Comparison of ENCODE assay signal across 8 cellular contexts in genomic region chr15:88918738-88919137, GRCh38. TPM values are rescaled to one million over a fixed set of nuclear protein-coding genes. Genes with fewer than 3 reads are reported as not detected.
DNase-seq lines count a peak whose midpoint lies in the region; ATAC-seq and TF ChIP-seq lines count a peak whose summit lies in the region.

No MANE protein-coding gene starts in this region.

- peak; percentile 79 for ATAC-seq in GM19463 (IDR thresholded peaks at IDR 0.05; ENCODE audit: unreplicated experiment)

- peak overlapping the region; percentile 62 for H3K27ac Mint-ChIP-seq in MCF 10A (ENCODE audit: low read depth, unreplicated experiment)

- no peak overlapping the region for H3K4me3 ChIP-seq in retinal pigment epithelial cell (ENCODE audit: low read length)

- peak overlapping the region; percentile 20 for H3K4me3 Mint-ChIP-seq in MCF 10A (ENCODE audit: unreplicated experiment)

- POLR2A ChIA-PET in MCF 10A (lab: Yijun Ruan, JAX) (interaction anchor here (0.6 to 1.7 kb wide), 2 partner anchors 170 to 294 kb away, joined by 3 read pairs; partner anchors contain the start of gene ABHD2), GM10248 (lab: Yijun Ruan, JAX) (no interaction called here)

- intact Hi-C loops in MCF 10A (cut with micrococcal nuclease) = no loop called here

- H3K4me1 Mint-ChIP-seq in MCF 10A (ENCODE audit: insufficient read depth, unreplicated experiment) = peaks cover 38% of the 10 kb centered on the region

- H3K27me3 Mint-ChIP-seq in MCF 10A (ENCODE audit: insufficient read depth, unreplicated experiment) = no peaks in the 10 kb centered on the region

- no TSS peak for BruUV-seq in MCF 10A (replicated peaks; lab: Mats Ljungman, UMichigan)

- CTCF ChIA-PET in MCF 10A (lab: Yijun Ruan, JAX) (interaction anchor here (7.7 kb wide), 1 partner anchor 15 kb away, joined by 64 read pairs; no protein-coding TSS in a partner anchor), GM10248 (lab: Yijun Ruan, JAX) (interaction anchor here (1.3 kb wide), 1 partner anchor 8 kb away, joined by 3 read pairs; no protein-coding TSS in a partner anchor)

- TF ChIP-seq CTCF in MCF 10A (IDR thresholded peaks at IDR 0.05; ENCODE audit: unreplicated experiment) = no peak
- no peak for TF ChIP-seq CTCF in retinal pigment epithelial cell (conservative IDR thresholded peaks at IDR 0.05; ENCODE audit: low read depth, low read length)
- no peak for TF ChIP-seq CTCF in GM10248 (IDR thresholded peaks at IDR 0.05; ENCODE audit: control extremely low read depth, extremely low read depth, low read depth, missing control alignments)

- DNase-seq in AG08396 (ENCODE audit: low spot score) (peak; percentile 88), NCI-H1105 treated with DMSO at 0.1 percent for 48 hours (lab: John Stamatoyannopoulos, UW) (peak; percentile 20), MCF 10A (ENCODE audit: unreplicated experiment) (peak; percentile 98), retinal pigment epithelial cell (ENCODE audit: low read depth) (peak; percentile 99), COR-L47 (lab: John Stamatoyannopoulos, UW) (no peak), NCI-H446 treated with DMSO at 0.1 percent for 48 hours (lab: John Stamatoyannopoulos, UW) (no peak), GM10248 (ENCODE audit: extremely low spot score) (no peak)

- no peaks in the 10 kb centered on the region for H3K9me3 Mint-ChIP-seq in MCF 10A (ENCODE audit: unreplicated experiment)

- H3K36me3 Mint-ChIP-seq in MCF 10A (ENCODE audit: insufficient read depth, unreplicated experiment) = peaks cover 6% of the 10 kb centered on the region

RNA-seq across cellular contexts. Expression of gene MFGE8, which starts 5.6 kb away (rescaled TPM):
- total RNA-seq in MCF 10A (2022) = 207 and 254 TPM in 2 replicates

RNA-seq across cellular contexts. Expression of gene HAPLN3, which starts 23.4 kb away (rescaled TPM):
- 4.1 and 5.0 TPM in 2 replicates for total RNA-seq in MCF 10A (2022)

Comparison
In these comparisons a context has a peak if more than half of its experiments do, and no peak if none do; other contexts are left out.
1. DNase-seq: peak in AG08396 (single experiment), NCI-H1105 treated with DMSO at 0.1 percent for 48 hours (single experiment), MCF 10A (single experiment) and retinal pigment epithelial cell (single experiment); none in COR-L47 (single experiment), NCI-H446 treated with DMSO at 0.1 percent for 48 hours (single experiment) and GM10248 (single experiment).